In genomic region chr18:49046125-49046524, GRCh38 we compare ENCODE assay signal across 16 cellular contexts.
"Had no signal": no experiment of that assay in that cellular context is flagged by ENCODE, and none has a peak within 500 bp of the region (broad histone marks: within the 10 kb centered on the region; RNA-seq: fewer than 3 reads in every experiment).

No MANE protein-coding gene starts in this region.

- H3K27ac Mint-ChIP-seq: activated CD4-positive, alpha-beta T cell treated with anti-CD3 and anti-CD28 coated beads, Interleukin-2, amount 10 ng/mL, durations not matched to agents 24 days and 14 days had no signal

- H3K4me3 Mint-ChIP-seq: activated CD4-positive, alpha-beta T cell treated with anti-CD3 and anti-CD28 coated beads, Interleukin-2, amount 10 ng/mL, durations not matched to agents 24 days and 14 days; nephron had no signal

- H3K27me3 Mint-ChIP-seq: activated CD4-positive, alpha-beta T cell treated with anti-CD3 and anti-CD28 coated beads, Interleukin-2, amount 10 ng/mL, durations not matched to agents 24 days and 14 days had no signal

- FAIRE-seq: endometrium, pancreas had no signal

- H3K4me3 ChIP-seq: heart right ventricle, pancreas, upper lobe of right lung had no signal

- H3K4me1 ChIP-seq: pancreas had no signal

- ATAC-seq: activated naive CD4-positive, alpha-beta T cell treated with anti-CD3 and anti-CD28 coated beads, Interleukin-2, amount 50 U/mL, for 72 hours; heart right ventricle; left lobe of liver; pancreas; stimulated activated naive CD8-positive, alpha-beta T cell treated with anti-CD3 and anti-CD28 coated beads, Interleukin-15, Interleukin-2, amounts not matched to agents 100 U/mL and 50 U/mL, for 24 hours; upper lobe of right lung had no signal

- H3K9me3 Mint-ChIP-seq: activated CD4-positive, alpha-beta T cell treated with anti-CD3 and anti-CD28 coated beads, Interleukin-2, amount 10 ng/mL, durations not matched to agents 24 days and 14 days; nephron had no signal

- H3K4me1 Mint-ChIP-seq: nephron had no signal

- H3K27me3 ChIP-seq: heart right ventricle, pancreas, upper lobe of right lung had no signal

- H3K27ac ChIP-seq: heart right ventricle, pancreas, upper lobe of right lung had no signal

- DNase-seq: activated CD4-positive, alpha-beta T cell treated with anti-CD3 and anti-CD28 coated beads, Interleukin-2, amount 10 ng/mL, durations not matched to agents 24 days and 14 days; activated effector memory CD4-positive, alpha-beta T cell treated with Interleukin-2 at 50 U/mL for 16 hours; foreskin melanocyte; heart right ventricle; islet precursor cell; mammary epithelial cell; pancreas; stimulated activated CD4-positive, alpha-beta T cell treated with anti-CD3 and anti-CD28 coated beads, Interleukin-2, amount 100 ng/mL, for 48 hours; stimulated activated naive CD8-positive, alpha-beta T cell treated with anti-CD3 and anti-CD28 coated beads, Interleukin-15, Interleukin-2, amounts not matched to agents 100 U/mL and 50 U/mL, for 24 hours; SW 1271; T1000; upper lobe of right lung had no signal

- H3K9me3 ChIP-seq: heart right ventricle, pancreas, upper lobe of right lung had no signal
